ENCODE assay signal across 29 cellular contexts in the genomic region with DNA sequence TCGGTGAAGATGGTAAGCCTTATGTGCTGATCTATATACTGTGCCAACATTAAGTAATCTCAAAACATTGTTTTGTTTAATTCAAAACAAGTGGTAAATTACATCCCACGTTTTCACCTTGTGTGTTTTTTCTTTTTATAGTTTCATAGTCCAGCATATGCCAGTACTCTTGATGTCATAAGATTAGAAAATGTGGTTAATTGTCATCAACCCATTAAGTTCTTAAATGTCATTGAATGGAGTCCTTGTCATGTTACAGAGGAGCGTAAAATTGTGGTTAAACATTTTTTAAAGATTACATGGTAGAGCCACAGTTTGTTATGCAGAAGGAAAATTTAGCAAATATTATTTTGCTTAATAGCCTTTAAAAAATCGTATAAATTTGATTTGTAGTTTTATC.
"Had no signal": no experiment of that assay in that cellular context is flagged by ENCODE, and none has a peak within 500 bp of the region (broad histone marks: within the 10 kb centered on the region; RNA-seq: fewer than 3 reads in every experiment).

No MANE protein-coding gene starts in this region.

- H3K9ac ChIP-seq: neural progenitor cell had no signal

- H3K4me3 ChIP-seq: left ventricle myocardium inferior, lung, neural progenitor cell, ovary, skin epidermis, stomach, testis, thyroid gland, transverse colon, upper lobe of left lung, vagina had no signal

- H3K4me3 Mint-ChIP-seq: mesothelial cell of epicardium; naive B cell; natural killer cell; nephron progenitor cell; neural progenitor cell; stimulated activated naive B cell treated with anti-CD40 and anti-IgM and Interleukin-4, amounts not matched to agents 10 μg/mL and 1 μg/mL and 100 μg/mL, for 72 hours had no signal

- DNase-seq: islet precursor cell; left ventricle myocardium inferior; mesendoderm; naive B cell; natural killer cell; nephron progenitor cell; occipital lobe; ovary; retina; right cardiac atrium; stimulated activated CD4-positive, alpha-beta T cell treated with anti-CD3 and anti-CD28 coated beads, Interleukin-12 subunit alpha, Interleukin-12 subunit beta, amount 100 ng/mL, for 4 hours; stimulated activated CD4-positive, alpha-beta T cell treated with anti-CD3 and anti-CD28 coated beads, Interleukin-15, amount 100 ng/mL, for 24 hours; stimulated activated CD4-positive, alpha-beta T cell treated with anti-CD3 and anti-CD28 coated beads, Interleukin-2, amount 100 ng/mL, for 24 hours; stimulated activated CD4-positive, alpha-beta T cell treated with anti-CD3 and anti-CD28 coated beads, Interleukin-4, amount 100 ng/mL, for 1 hour; stimulated activated naive B cell treated with anti-CD40 and anti-IgM and Interleukin-4, amounts not matched to agents 10 μg/mL and 1 μg/mL and 100 μg/mL, for 72 hours; stimulated activated naive CD8-positive, alpha-beta T cell treated with anti-CD3 and anti-CD28 coated beads, Interleukin-15, Interleukin-2, amounts not matched to agents 100 U/mL and 50 U/mL, for 24 hours; stomach; testis; thyroid gland; transverse colon; upper lobe of left lung had no signal

- H3K4me2 ChIP-seq: neural progenitor cell had no signal

- H3K4me1 Mint-ChIP-seq: naive B cell, natural killer cell, nephron progenitor cell, neural progenitor cell had no signal

- H3K9me3 ChIP-seq: left ventricle myocardium inferior, neutrophil, ovary, stomach, testis, thyroid gland, transverse colon, upper lobe of left lung, vagina had no signal

- H3K27ac Mint-ChIP-seq: mesothelial cell of epicardium; naive B cell; natural killer cell; nephron progenitor cell; neural progenitor cell; progenitor cell of endocrine pancreas; stimulated activated naive B cell treated with anti-CD40 and anti-IgM and Interleukin-4, amounts not matched to agents 10 μg/mL and 1 μg/mL and 100 μg/mL, for 72 hours had no signal

- H3K27ac ChIP-seq: left ventricle myocardium inferior, neural progenitor cell, neutrophil, ovary, skin epidermis, stomach, testis, thyroid gland, transverse colon, upper lobe of left lung, vagina had no signal

- H3K9me3 Mint-ChIP-seq: mesothelial cell of epicardium; naive B cell; natural killer cell; nephron progenitor cell; neural progenitor cell; stimulated activated naive B cell treated with anti-CD40 and anti-IgM and Interleukin-4, amounts not matched to agents 10 μg/mL and 1 μg/mL and 100 μg/mL, for 72 hours had no signal

- H3K36me3 ChIP-seq: neutrophil, ovary, transverse colon, vagina had no signal

- H2AFZ ChIP-seq: neural progenitor cell had no signal

- H3K36me3 Mint-ChIP-seq: naive B cell; natural killer cell; stimulated activated naive B cell treated with anti-CD40 and anti-IgM and Interleukin-4, amounts not matched to agents 10 μg/mL and 1 μg/mL and 100 μg/mL, for 72 hours had no signal

- H3K27me3 ChIP-seq: neural progenitor cell, neutrophil, ovary, stomach, testis, thyroid gland, transverse colon, upper lobe of left lung, vagina had no signal

- ATAC-seq: natural killer cell; right cardiac atrium; sciatic nerve; stimulated activated naive B cell treated with anti-CD40 and anti-IgM and Interleukin-4, amounts not matched to agents 10 μg/mL and 1 μg/mL and 100 μg/mL, for 72 hours; stimulated activated naive CD8-positive, alpha-beta T cell treated with anti-CD3 and anti-CD28 coated beads, Interleukin-15, Interleukin-2, amounts not matched to agents 100 U/mL and 50 U/mL, for 24 hours had no signal

- H3K4me1 ChIP-seq: left ventricle myocardium inferior, neural progenitor cell, stomach, testis, thyroid gland, transverse colon, upper lobe of left lung, vagina had no signal

- H3K27me3 Mint-ChIP-seq: naive B cell; progenitor cell of endocrine pancreas; stimulated activated naive B cell treated with anti-CD40 and anti-IgM and Interleukin-4, amounts not matched to agents 10 μg/mL and 1 μg/mL and 100 μg/mL, for 72 hours had no signal
